1 cellular context compared by ENCODE assay signal in the genomic region with DNA sequence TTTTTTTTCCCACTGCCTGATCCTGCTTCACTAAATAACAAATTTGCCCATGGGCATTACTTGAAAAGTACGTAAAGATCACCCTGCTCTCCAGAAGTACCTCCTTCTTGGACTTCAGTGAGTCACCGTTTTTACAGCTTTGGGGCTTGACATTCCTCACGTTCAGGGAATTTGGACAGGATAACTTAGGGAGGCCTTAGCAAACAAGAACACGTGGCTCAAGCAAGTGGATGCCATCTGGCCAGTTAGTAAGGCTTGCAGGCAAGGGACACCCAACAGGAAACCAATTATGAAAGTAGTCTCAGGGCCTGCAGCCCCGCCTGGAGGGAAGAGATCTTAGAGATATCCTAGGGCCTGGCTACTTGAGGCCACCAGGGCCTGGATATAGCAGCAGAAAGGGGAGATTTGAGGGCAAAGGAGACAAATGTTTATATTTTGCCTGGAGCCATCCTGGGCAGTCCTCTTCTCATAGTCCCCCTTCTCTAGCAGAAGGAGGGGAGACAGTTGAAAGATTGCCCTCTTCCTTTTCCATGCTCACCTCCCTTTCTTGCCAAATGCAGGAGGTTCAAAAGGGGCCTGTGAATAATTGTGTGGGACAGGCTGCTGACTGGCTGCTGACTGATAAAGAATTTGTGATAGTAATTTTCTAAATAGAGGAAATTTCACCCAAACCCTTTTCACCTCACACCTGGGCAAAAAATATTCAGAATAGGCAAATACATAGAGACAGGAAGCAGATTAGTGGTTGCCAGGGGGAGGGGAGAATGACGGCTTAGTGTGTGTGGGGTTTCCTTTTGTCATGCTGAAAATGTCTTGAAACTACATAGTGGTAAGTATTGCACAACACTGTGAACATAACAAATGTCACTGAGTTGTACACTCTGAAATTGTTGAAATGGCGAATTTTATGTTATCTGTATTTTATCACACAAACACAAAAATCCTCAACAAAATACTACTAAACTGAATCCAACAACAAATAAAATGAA.
A peak's percentile ranks its signal among the peaks of the same experiment; 100 is the strongest.
TF ChIP-seq lines count a peak whose summit lies in the region.

No MANE protein-coding gene starts in this region.

TF ChIP-seq in A549, 52 proteins besides CTCF, POLR2A, EP300 and RAD21 (continued from another document):
- TF ChIP-seq RARB (CRISPR knock-in tag; IDR thresholded peaks at IDR 0.05) (no peak), SMC3 (IDR thresholded peaks at IDR 0.05) (peak; percentile 47; the same call in 2 of the 3 replicates), ZFP36 (IDR thresholded peaks at IDR 0.05; ENCODE audit: borderline replicate concordance, partially characterized antibody) (no peak), SREBF2 (IDR thresholded peaks at IDR 0.05) (no peak), ESRRA (IDR thresholded peaks at IDR 0.05; ENCODE audit: borderline replicate concordance, low read length) (no peak), BHLHE40 (IDR thresholded peaks at IDR 0.05; ENCODE audit: low read depth, low read length) (peak; percentile 87), KDM5A (IDR thresholded peaks at IDR 0.05) (no peak), FOSL2 (IDR thresholded peaks at IDR 0.05) (peak; percentile 57; the same call in 1 of the 2 replicates), FOSL2 (CRISPR knock-in tag; IDR thresholded peaks at IDR 0.05) (peak; percentile 85), NPAS2 (CRISPR knock-in tag; IDR thresholded peaks at IDR 0.05; ENCODE audit: borderline replicate concordance) (peak; percentile 72; the same call in 1 of the 2 replicates), POLR2AphosphoS2 (conservative IDR thresholded peaks at IDR 0.05; ENCODE audit: low read length) (no peak), MYC (IDR thresholded peaks at IDR 0.05; ENCODE audit: borderline replicate concordance, low read length) (no peak), CBX2 (IDR thresholded peaks at IDR 0.05; ENCODE audit: borderline replicate concordance, low read depth) (no peak), RNF2 (IDR thresholded peaks at IDR 0.05; ENCODE audit: borderline replicate concordance, low read depth) (no peak), JUN (IDR thresholded peaks at IDR 0.05) (0 out of 5 replicates have a peak, but pooled peaks of 1 of the 2 experiments have one; percentile 42), PHF8 (IDR thresholded peaks at IDR 0.05; ENCODE audit: borderline replicate concordance, low read depth) (no peak), TP53 (CRISPR knock-in tag; IDR thresholded peaks at IDR 0.05) (no peak), RCOR1 (IDR thresholded peaks at IDR 0.05; ENCODE audit: low read depth, low read length) (no peak), TFCP2L1 (CRISPR knock-in tag; IDR thresholded peaks at IDR 0.05) (no peak), EHF (CRISPR knock-in tag; IDR thresholded peaks at IDR 0.05) (no peak), HEYL (CRISPR knock-in tag; IDR thresholded peaks at IDR 0.05) (no peak), ZNF302 (CRISPR knock-in tag; IDR thresholded peaks at IDR 0.05) (no peak), CBX8 (IDR thresholded peaks at IDR 0.05) (no peak), EHMT2 (IDR thresholded peaks at IDR 0.05; ENCODE audit: low read depth) (no peak)
- TF ChIP-seq, protein P1, sequence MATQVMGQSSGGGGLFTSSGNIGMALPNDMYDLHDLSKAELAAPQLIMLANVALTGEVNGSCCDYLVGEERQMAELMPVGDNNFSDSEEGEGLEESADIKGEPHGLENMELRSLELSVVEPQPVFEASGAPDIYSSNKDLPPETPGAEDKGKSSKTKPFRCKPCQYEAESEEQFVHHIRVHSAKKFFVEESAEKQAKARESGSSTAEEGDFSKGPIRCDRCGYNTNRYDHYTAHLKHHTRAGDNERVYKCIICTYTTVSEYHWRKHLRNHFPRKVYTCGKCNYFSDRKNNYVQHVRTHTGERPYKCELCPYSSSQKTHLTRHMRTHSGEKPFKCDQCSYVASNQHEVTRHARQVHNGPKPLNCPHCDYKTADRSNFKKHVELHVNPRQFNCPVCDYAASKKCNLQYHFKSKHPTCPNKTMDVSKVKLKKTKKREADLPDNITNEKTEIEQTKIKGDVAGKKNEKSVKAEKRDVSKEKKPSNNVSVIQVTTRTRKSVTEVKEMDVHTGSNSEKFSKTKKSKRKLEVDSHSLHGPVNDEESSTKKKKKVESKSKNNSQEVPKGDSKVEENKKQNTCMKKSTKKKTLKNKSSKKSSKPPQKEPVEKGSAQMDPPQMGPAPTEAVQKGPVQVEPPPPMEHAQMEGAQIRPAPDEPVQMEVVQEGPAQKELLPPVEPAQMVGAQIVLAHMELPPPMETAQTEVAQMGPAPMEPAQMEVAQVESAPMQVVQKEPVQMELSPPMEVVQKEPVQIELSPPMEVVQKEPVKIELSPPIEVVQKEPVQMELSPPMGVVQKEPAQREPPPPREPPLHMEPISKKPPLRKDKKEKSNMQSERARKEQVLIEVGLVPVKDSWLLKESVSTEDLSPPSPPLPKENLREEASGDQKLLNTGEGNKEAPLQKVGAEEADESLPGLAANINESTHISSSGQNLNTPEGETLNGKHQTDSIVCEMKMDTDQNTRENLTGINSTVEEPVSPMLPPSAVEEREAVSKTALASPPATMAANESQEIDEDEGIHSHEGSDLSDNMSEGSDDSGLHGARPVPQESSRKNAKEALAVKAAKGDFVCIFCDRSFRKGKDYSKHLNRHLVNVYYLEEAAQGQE (IDR thresholded peaks at IDR 0.05), result no peak
- TF ChIP-seq, protein P2, sequence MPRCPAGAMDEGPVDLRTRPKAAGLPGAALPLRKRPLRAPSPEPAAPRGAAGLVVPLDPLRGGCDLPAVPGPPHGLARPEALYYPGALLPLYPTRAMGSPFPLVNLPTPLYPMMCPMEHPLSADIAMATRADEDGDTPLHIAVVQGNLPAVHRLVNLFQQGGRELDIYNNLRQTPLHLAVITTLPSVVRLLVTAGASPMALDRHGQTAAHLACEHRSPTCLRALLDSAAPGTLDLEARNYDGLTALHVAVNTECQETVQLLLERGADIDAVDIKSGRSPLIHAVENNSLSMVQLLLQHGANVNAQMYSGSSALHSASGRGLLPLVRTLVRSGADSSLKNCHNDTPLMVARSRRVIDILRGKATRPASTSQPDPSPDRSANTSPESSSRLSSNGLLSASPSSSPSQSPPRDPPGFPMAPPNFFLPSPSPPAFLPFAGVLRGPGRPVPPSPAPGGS (IDR thresholded peaks at IDR 0.05), result no peak
- TF ChIP-seq, protein P3, sequence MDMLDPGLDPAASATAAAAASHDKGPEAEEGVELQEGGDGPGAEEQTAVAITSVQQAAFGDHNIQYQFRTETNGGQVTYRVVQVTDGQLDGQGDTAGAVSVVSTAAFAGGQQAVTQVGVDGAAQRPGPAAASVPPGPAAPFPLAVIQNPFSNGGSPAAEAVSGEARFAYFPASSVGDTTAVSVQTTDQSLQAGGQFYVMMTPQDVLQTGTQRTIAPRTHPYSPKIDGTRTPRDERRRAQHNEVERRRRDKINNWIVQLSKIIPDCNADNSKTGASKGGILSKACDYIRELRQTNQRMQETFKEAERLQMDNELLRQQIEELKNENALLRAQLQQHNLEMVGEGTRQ (IDR thresholded peaks at IDR 0.05), result peak; percentile 19; the same call in 1 of the 2 replicates
- TF ChIP-seq, protein P4, sequence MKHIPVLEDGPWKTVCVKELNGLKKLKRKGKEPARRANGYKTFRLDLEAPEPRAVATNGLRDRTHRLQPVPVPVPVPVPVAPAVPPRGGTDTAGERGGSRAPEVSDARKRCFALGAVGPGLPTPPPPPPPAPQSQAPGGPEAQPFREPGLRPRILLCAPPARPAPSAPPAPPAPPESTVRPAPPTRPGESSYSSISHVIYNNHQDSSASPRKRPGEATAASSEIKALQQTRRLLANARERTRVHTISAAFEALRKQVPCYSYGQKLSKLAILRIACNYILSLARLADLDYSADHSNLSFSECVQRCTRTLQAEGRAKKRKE (CRISPR knock-in tag; IDR thresholded peaks at IDR 0.05; ENCODE audit: low read depth), result peak; percentile 90
- TF ChIP-seq, protein P5, sequence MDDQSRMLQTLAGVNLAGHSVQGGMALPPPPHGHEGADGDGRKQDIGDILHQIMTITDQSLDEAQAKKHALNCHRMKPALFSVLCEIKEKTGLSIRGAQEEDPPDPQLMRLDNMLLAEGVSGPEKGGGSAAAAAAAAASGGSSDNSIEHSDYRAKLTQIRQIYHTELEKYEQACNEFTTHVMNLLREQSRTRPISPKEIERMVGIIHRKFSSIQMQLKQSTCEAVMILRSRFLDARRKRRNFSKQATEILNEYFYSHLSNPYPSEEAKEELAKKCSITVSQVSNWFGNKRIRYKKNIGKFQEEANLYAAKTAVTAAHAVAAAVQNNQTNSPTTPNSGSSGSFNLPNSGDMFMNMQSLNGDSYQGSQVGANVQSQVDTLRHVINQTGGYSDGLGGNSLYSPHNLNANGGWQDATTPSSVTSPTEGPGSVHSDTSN (IDR thresholded peaks at IDR 0.05), result no peak
- TF ChIP-seq, protein P6, sequence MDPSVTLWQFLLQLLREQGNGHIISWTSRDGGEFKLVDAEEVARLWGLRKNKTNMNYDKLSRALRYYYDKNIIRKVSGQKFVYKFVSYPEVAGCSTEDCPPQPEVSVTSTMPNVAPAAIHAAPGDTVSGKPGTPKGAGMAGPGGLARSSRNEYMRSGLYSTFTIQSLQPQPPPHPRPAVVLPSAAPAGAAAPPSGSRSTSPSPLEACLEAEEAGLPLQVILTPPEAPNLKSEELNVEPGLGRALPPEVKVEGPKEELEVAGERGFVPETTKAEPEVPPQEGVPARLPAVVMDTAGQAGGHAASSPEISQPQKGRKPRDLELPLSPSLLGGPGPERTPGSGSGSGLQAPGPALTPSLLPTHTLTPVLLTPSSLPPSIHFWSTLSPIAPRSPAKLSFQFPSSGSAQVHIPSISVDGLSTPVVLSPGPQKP (IDR thresholded peaks at IDR 0.05; ENCODE audit: low read depth, low read length), result no peak
TF ChIP-seq in A549: peak in this region for 12.
